Comparison of ENCODE assay signal across 10 cellular contexts in genomic region chr21:42238185-42238934, GRCh38. TPM values are rescaled to one million over a fixed set of nuclear protein-coding genes. Genes with fewer than 3 reads are reported as not detected.
DNase-seq lines count a peak whose midpoint lies in the region; ATAC-seq and TF ChIP-seq lines count a peak whose summit lies in the region.
"Had no signal": no experiment of that assay in that cellular context is flagged by ENCODE, and none has a peak within 500 bp of the region (broad histone marks: within the 10 kb centered on the region; RNA-seq: fewer than 3 reads in every experiment).

No MANE protein-coding gene starts in this region.

- H3K79me2 ChIP-seq in DOHH2 (ENCODE audit: control insufficient read depth, low read length) (no peaks in the 10 kb centered on the region), parathyroid adenoma (no peaks in the 10 kb centered on the region)

- CTCF ChIA-PET in T-cell (lab: Charles Lee), result interaction anchor here (0.6 to 3.4 kb wide), 23 partner anchors 10 to 500 kb away, joined by 3 to 29 read pairs (median 5); no protein-coding TSS in a partner anchor

- no peak overlapping the region for H2AFZ ChIP-seq in parathyroid adenoma

- DNase-seq in T-cell (peak in 32 of 34 experiments; percentile 29 to 78 (median 66)), activated gamma-delta T cell treated with Interleukin-2 at 50 U/mL for 16 hours (peak; percentile 46), retina (no peak), NCI-H146 (lab: John Stamatoyannopoulos, UW) (no peak), superior temporal gyrus (ENCODE audit: extremely low spot score) (no peak), AG20443 (ENCODE audit: low spot score) (no peak)
- DNase-seq: amygdala had no signal

- TF ChIP-seq CTCF in DOHH2 (IDR thresholded peaks at IDR 0.05; ENCODE audit: low read depth, low read length, poor library complexity, severe bottlenecking), result no peak
- TF ChIP-seq CTCF in parathyroid adenoma (IDR thresholded peaks at IDR 0.05), result no peak

- H4K20me1 ChIP-seq in DOHH2 (ENCODE audit: control insufficient read depth, insufficient read depth, low read depth, low read length), result no peaks in the 10 kb centered on the region

- no peak overlapping the region for H3K9ac ChIP-seq in parathyroid adenoma

- no peaks in the 10 kb centered on the region for H3K36me3 Mint-ChIP-seq in T-cell

- H3K4me3 ChIP-seq in DOHH2 (ENCODE audit: low read length), result no peak overlapping the region
- no peak overlapping the region for H3K4me3 ChIP-seq in parathyroid adenoma (ENCODE audit: low read depth, low read length)

- H3K27ac Mint-ChIP-seq in T-cell, result peak overlapping the region; percentile 78 to 79

- peak; percentile 26 to 41 (median 36) for ATAC-seq in T-cell (replicated peaks in 1 of 4)

- H3K4me2 ChIP-seq in DOHH2 (ENCODE audit: low read length), result peak overlapping the region; percentile 4; the same call in 1 of the 2 replicates
- peak overlapping the region; percentile 5 for H3K4me2 ChIP-seq in parathyroid adenoma (ENCODE audit: low read length)

- H3K9me3 ChIP-seq in DOHH2 (ENCODE audit: control insufficient read depth, insufficient read depth, low read length) (no peaks in the 10 kb centered on the region), parathyroid adenoma (ENCODE audit: control insufficient read depth, low read length) (no peaks in the 10 kb centered on the region)

- no peaks in the 10 kb centered on the region for H3K9me3 Mint-ChIP-seq in T-cell

- peaks cover 69% of the 10 kb centered on the region for H3K4me1 ChIP-seq in DOHH2 (ENCODE audit: control insufficient read depth, low read length)
- peaks cover 29% of the 10 kb centered on the region for H3K4me1 ChIP-seq in parathyroid adenoma

- H3F3A ChIP-seq in DOHH2 (ENCODE audit: control insufficient read depth, insufficient read depth), result peaks cover 11% of the 10 kb centered on the region

- H3K9me2 ChIP-seq in DOHH2 (replicated peaks; ENCODE audit: control insufficient read depth, low read length), result no peaks in the 10 kb centered on the region

- peak overlapping the region; percentile 10 to 86 (median 22) for H3K4me3 Mint-ChIP-seq in T-cell

- peaks cover 69 to 77% (median 73%) of the 10 kb centered on the region in 3 donors for H3K4me1 Mint-ChIP-seq in T-cell

- H3K27me3 ChIP-seq in DOHH2 (ENCODE audit: control insufficient read depth, low read length), result peaks cover 13% of the 10 kb centered on the region
- no peaks in the 10 kb centered on the region for H3K27me3 ChIP-seq in parathyroid adenoma (ENCODE audit: control insufficient read depth, insufficient read depth, low read length)

- H3K27ac ChIP-seq in DOHH2 (ENCODE audit: low read depth, low read length) (no peak overlapping the region), parathyroid adenoma (no peak overlapping the region)

- H3K36me3 ChIP-seq in DOHH2 (ENCODE audit: control insufficient read depth, low read length) (no peaks in the 10 kb centered on the region), parathyroid adenoma (ENCODE audit: control insufficient read depth, insufficient read depth, low read length) (no peaks in the 10 kb centered on the region)

- H3K27me3 Mint-ChIP-seq in T-cell, result no peaks in the 10 kb centered on the region

- POLR2A ChIA-PET in T-cell (lab: Charles Lee), result interaction anchor here (0.5 to 3.9 kb wide), 16 partner anchors 9 to 187 kb away, joined by 3 to 77 read pairs (median 4); partner anchors contain the start of gene ABCG1 (in 1 of the 2)

RNA-seq across cellular contexts. Expression of gene ABCG1, which starts 19.4 kb away (rescaled TPM):
- total RNA-seq in T-cell, result 10 to 100 TPM in 2 of 5 donors, 1 to 10 TPM in 3; 4.1 to 51.1 (median 6.2) TPM
- total RNA-seq: epithelial cell of proximal tubule had no signal

Comparison
In these comparisons a context has a peak if more than half of its experiments do, and no peak if none do; other contexts are left out.
1. DNase-seq: peak in T-cell (32 of 34) and activated gamma-delta T cell treated with Interleukin-2 at 50 U/mL for 16 hours (single experiment); none in retina (single experiment), NCI-H146 (single experiment), superior temporal gyrus (single experiment) and AG20443 (single experiment).